Comparison of ENCODE assay signal across 2 cellular contexts in genomic region chr21:38804617-38805281, GRCh38.
TF ChIP-seq lines count a peak whose summit lies in the region.

No MANE protein-coding gene starts in this region.

TF ChIP-seq in A549, 52 proteins besides CTCF, POLR2A, EP300 and RAD21 (continued from another document):
- TF ChIP-seq REST (IDR thresholded peaks at IDR 0.05) (peak; percentile 49; the same call in 1 of the 2 replicates), BCL3 (IDR thresholded peaks at IDR 0.05) (no peak), MYC (IDR thresholded peaks at IDR 0.05; ENCODE audit: borderline replicate concordance, low read length) (0 out of 2 replicates have a peak, but pooled peaks have one; percentile 49), HOXB5 (CRISPR knock-in tag; IDR thresholded peaks at IDR 0.05) (0 out of 2 replicates have a peak, but pooled peaks have one; percentile 3), ELK1 (IDR thresholded peaks at IDR 0.05; ENCODE audit: low read depth, low read length) (no peak), HEYL (CRISPR knock-in tag; IDR thresholded peaks at IDR 0.05) (no peak), ZSCAN20 (CRISPR knock-in tag; IDR thresholded peaks at IDR 0.05) (no peak)

TF ChIP-seq in K562, 482 proteins besides CTCF, POLR2A, EP300 and RAD21 (continued from another document):
- no peak for TF ChIP-seq BDP1 (IDR thresholded peaks at IDR 0.05; ENCODE audit: insufficient read depth, insufficient read length)
- peak; percentile 11 for TF ChIP-seq RBBP5 (IDR thresholded peaks at IDR 0.05; ENCODE audit: borderline replicate concordance, insufficient read depth, low read length, poor library complexity, severe bottlenecking)
- TF ChIP-seq CEBPG (CRISPR knock-in tag; IDR thresholded peaks at IDR 0.05) = no peak
- TF ChIP-seq CEBPG (tag; conservative IDR thresholded peaks at IDR 0.05 in 1 of 2, IDR thresholded peaks at IDR 0.05 in 1 of 2) = no peak
- peak; percentile 78 for TF ChIP-seq ZSCAN29 (IDR thresholded peaks at IDR 0.05)
- TF ChIP-seq TAF1 (IDR thresholded peaks at IDR 0.05; ENCODE audit: control insufficient read depth, extremely low read depth, insufficient read depth, low read length, severe bottlenecking) = no peak
- peak; percentile 56; the same call in 1 of the 2 replicates for TF ChIP-seq FOSL1 (tag; conservative IDR thresholded peaks at IDR 0.05)
- 0 out of 2 replicates have a peak, but pooled peaks have one; percentile 28 for TF ChIP-seq ZNF134 (CRISPR knock-in tag; conservative IDR thresholded peaks at IDR 0.05)
- TF ChIP-seq ZNF12 (CRISPR knock-in tag; IDR thresholded peaks at IDR 0.05) = peak; percentile 48; the same call in 1 of the 2 replicates
- no peak for TF ChIP-seq PRMT5 (CRISPR knock-in tag; IDR thresholded peaks at IDR 0.05)
- 0 out of 2 replicates have a peak, but pooled peaks have one; percentile 2 for TF ChIP-seq MTA2 (IDR thresholded peaks at IDR 0.05; ENCODE audit: low read depth)
- no peak for TF ChIP-seq JUND (IDR thresholded peaks at IDR 0.05; ENCODE audit: borderline replicate concordance, low read depth, low read length)
- peak; percentile 16; the same call in 2 of the 3 replicates for TF ChIP-seq JUND (tag; IDR thresholded peaks at IDR 0.05; ENCODE audit: borderline replicate concordance, low read depth, low read length)
- TF ChIP-seq CTBP1 (IDR thresholded peaks at IDR 0.05; ENCODE audit: borderline replicate concordance) = peak; percentile 74; the same call in 1 of the 2 replicates
- TF ChIP-seq MTA3 (IDR thresholded peaks at IDR 0.05; ENCODE audit: borderline replicate concordance) = 0 out of 2 replicates have a peak, but pooled peaks have one; percentile 18
- no peak for TF ChIP-seq GTF2E2 (tag; IDR thresholded peaks at IDR 0.05)
- 0 out of 2 replicates have a peak, but pooled peaks have one; percentile 29 for TF ChIP-seq USF1 (CRISPR knock-in tag; IDR thresholded peaks at IDR 0.05)
- TF ChIP-seq ZNF263 (CRISPR knock-in tag; IDR thresholded peaks at IDR 0.05; ENCODE audit: borderline replicate concordance) = no peak
- peak; percentile 38; the same call in 1 of the 2 replicates for TF ChIP-seq CHD2 (IDR thresholded peaks at IDR 0.05; ENCODE audit: low read depth, low read length)
- 0 out of 2 replicates have a peak, but pooled peaks have one; percentile 30 for TF ChIP-seq CREB3L1 (IDR thresholded peaks at IDR 0.05; ENCODE audit: borderline replicate concordance, low read depth)
- no peak for TF ChIP-seq CUX1 (CRISPR knock-in tag; IDR thresholded peaks at IDR 0.05)
- peak; percentile 79; the same call in 1 of the 2 replicates for TF ChIP-seq PHF21A (IDR thresholded peaks at IDR 0.05; ENCODE audit: borderline replicate concordance, low read depth)
- TF ChIP-seq NCOR1 (IDR thresholded peaks at IDR 0.05) = no peak
- TF ChIP-seq GATAD2A (IDR thresholded peaks at IDR 0.05) = no peak
- no peak for TF ChIP-seq RBM15 (IDR thresholded peaks at IDR 0.05; ENCODE audit: insufficient read depth, low read length)
- peak; percentile 80; the same call in 1 of the 2 replicates for TF ChIP-seq KAT7 (CRISPR knock-in tag; IDR thresholded peaks at IDR 0.05; ENCODE audit: borderline replicate concordance)
- peak; percentile 25 for TF ChIP-seq HMGN3 (IDR thresholded peaks at IDR 0.05; ENCODE audit: borderline replicate concordance, extremely low read depth, insufficient read length, low read depth, low read length)
- no peak for TF ChIP-seq FOXK2 (conservative IDR thresholded peaks at IDR 0.05 in 1 of 2, IDR thresholded peaks at IDR 0.05 in 1 of 2; ENCODE audit: low read depth in 2 of 2)
- TF ChIP-seq UBTF (IDR thresholded peaks at IDR 0.05; ENCODE audit: borderline replicate concordance in 1 of 2, low read depth in 2 of 2, low read length in 2 of 2) = 0 out of 4 replicates have a peak, but pooled peaks of 1 of the 2 experiments have one; percentile 32
- 0 out of 2 replicates have a peak, but pooled peaks have one; percentile 30 for TF ChIP-seq DEAF1 (CRISPR knock-in tag; IDR thresholded peaks at IDR 0.05)
- peak; percentile 18; the same call in 1 of the 2 replicates for TF ChIP-seq NFIC (IDR thresholded peaks at IDR 0.05)
- TF ChIP-seq CHD4 (IDR thresholded peaks at IDR 0.05; ENCODE audit: insufficient read depth, insufficient replicate concordance, low read depth, low read length, poor library complexity, severe bottlenecking) = peak; percentile 15
- no peak for TF ChIP-seq E2F4 (CRISPR knock-in tag; IDR thresholded peaks at IDR 0.05; ENCODE audit: low read depth)
- no peak for TF ChIP-seq DLX4 (CRISPR knock-in tag; IDR thresholded peaks at IDR 0.05)
- TF ChIP-seq USF2 (CRISPR knock-in tag; IDR thresholded peaks at IDR 0.05) = peak; percentile 19; the same call in 1 of the 2 replicates
- peak; percentile 34 to 64; a peak in 1 of 4 replicates for TF ChIP-seq KDM1A (IDR thresholded peaks at IDR 0.05)
- peak; percentile 71 for TF ChIP-seq CTCFL (IDR thresholded peaks at IDR 0.05; ENCODE audit: borderline replicate concordance, insufficient read depth, low read depth, low read length, poor library complexity, severe bottlenecking)
- TF ChIP-seq RFX1 (IDR thresholded peaks at IDR 0.05) = peak; percentile 67
- TF ChIP-seq ETV5 (CRISPR knock-in tag; IDR thresholded peaks at IDR 0.05; ENCODE audit: low read depth) = 0 out of 2 replicates have a peak, but pooled peaks have one; percentile 21
- no peak for TF ChIP-seq ZNF77 (CRISPR knock-in tag; IDR thresholded peaks at IDR 0.05)
- TF ChIP-seq SMARCA4 (IDR thresholded peaks at IDR 0.05) = 0 out of 2 replicates have a peak, but pooled peaks have one; percentile 5
- peak; percentile 47; the same call in 1 of the 2 replicates for TF ChIP-seq RB1 (IDR thresholded peaks at IDR 0.05; ENCODE audit: low read depth)
- TF ChIP-seq CXXC5 (CRISPR knock-in tag; IDR thresholded peaks at IDR 0.05) = peak; percentile 67
- TF ChIP-seq STAG1 (CRISPR knock-in tag; IDR thresholded peaks at IDR 0.05; ENCODE audit: borderline replicate concordance) = 0 out of 2 replicates have a peak, but pooled peaks have one; percentile 45
TF ChIP-seq in K562: peak in this region for 32.
